ENCODE assay signal across 8 cellular contexts in the genomic region with DNA sequence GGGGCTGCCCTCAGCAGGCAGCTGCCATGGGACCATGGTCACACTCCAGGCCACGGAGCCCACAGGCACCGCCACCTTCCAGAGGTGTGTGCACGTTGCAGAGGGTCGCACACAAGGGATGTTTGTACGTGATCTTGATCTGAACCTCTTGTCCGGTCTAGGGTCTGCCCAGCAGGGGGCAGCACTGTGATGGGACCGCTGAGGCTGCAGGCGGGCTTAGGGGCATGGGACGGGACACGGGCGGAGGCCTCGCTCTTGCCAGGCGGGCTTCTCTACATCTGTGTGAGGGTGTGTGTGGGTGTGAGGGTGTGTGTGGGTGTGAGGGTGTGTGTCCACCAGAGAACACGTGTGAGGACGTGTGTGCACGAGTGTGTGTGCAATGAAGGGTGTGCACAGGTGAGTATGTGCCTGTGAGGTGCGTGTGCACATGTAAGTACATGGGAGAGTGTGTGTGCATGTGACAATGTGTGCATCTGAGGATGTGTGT. TPM values are rescaled to one million over a fixed set of nuclear protein-coding genes. Genes with fewer than 3 reads are reported as not detected.
A peak's percentile ranks its signal among the peaks of the same experiment; 100 is the strongest.
DNase-seq lines count a peak whose midpoint lies in the region; TF ChIP-seq lines count a peak whose summit lies in the region.

No MANE protein-coding gene starts in this region.

- TF ChIP-seq POLR2A in spleen (IDR thresholded peaks at IDR 0.05), result no peak

- no peak overlapping the region for H3K4me2 ChIP-seq in OCI-LY1 (ENCODE audit: low read length)

- H3K4me3 ChIP-seq in OCI-LY1 (ENCODE audit: low read depth, low read length, poor library complexity, severe bottlenecking), result no peak overlapping the region
- H3K4me3 ChIP-seq in spleen, result no peak overlapping the region

- no peak overlapping the region for H3K4me3 Mint-ChIP-seq in activated T-helper 1 cell treated with anti-CD3 and anti-CD28 coated beads, Interleukin-12 subunit alpha, Interleukin-12 subunit beta, Interleukin-2, Interleukin-4 antibody, amounts not matched to agents 30 ng/mL and 10 ng/mL and 1 ng/mL, durations not matched to agents 14 hours and 24 hours and 36 hours

- no peaks in the 10 kb centered on the region for H3K9me3 Mint-ChIP-seq in activated T-helper 1 cell treated with anti-CD3 and anti-CD28 coated beads, Interleukin-12 subunit alpha, Interleukin-12 subunit beta, Interleukin-2, Interleukin-4 antibody, amounts not matched to agents 30 ng/mL and 10 ng/mL and 1 ng/mL, durations not matched to agents 14 hours and 24 hours and 36 hours

- H3K36me3 Mint-ChIP-seq in activated T-helper 1 cell treated with anti-CD3 and anti-CD28 coated beads, Interleukin-12 subunit alpha, Interleukin-12 subunit beta, Interleukin-2, Interleukin-4 antibody, amounts not matched to agents 30 ng/mL and 10 ng/mL and 1 ng/mL, durations not matched to agents 14 hours and 24 hours and 36 hours (ENCODE audit: low read depth), result no peaks in the 10 kb centered on the region

- H3K36me3 ChIP-seq in OCI-LY1 (ENCODE audit: insufficient read depth, low read length), result no peaks in the 10 kb centered on the region
- no peaks in the 10 kb centered on the region for H3K36me3 ChIP-seq in spleen

- no peaks in the 10 kb centered on the region for H3F3A ChIP-seq in OCI-LY1 (ENCODE audit: insufficient read depth, low read length)

- TF ChIP-seq CTCF in OCI-LY1 (IDR thresholded peaks at IDR 0.05; ENCODE audit: low read length), result peak; percentile 69
- TF ChIP-seq CTCF in spleen (IDR thresholded peaks at IDR 0.05 in 8 of 11, conservative IDR thresholded peaks at IDR 0.05 in 3 of 11), result peak in 10 of 11 experiments; percentile 36 to 76 (median 62)

- intact Hi-C loops in activated T-helper 1 cell treated with anti-CD3 and anti-CD28 coated beads, Interleukin-12 subunit alpha, Interleukin-12 subunit beta, Interleukin-2, Interleukin-4 antibody, amounts not matched to agents 30 ng/mL and 10 ng/mL and 1 ng/mL, durations not matched to agents 14 hours and 24 hours and 36 hours (cut with micrococcal nuclease), result loop anchor here (1.0 to 5.0 kb wide), 3 partner anchors 318 to 414 kb away; no protein-coding TSS in a partner anchor
- intact Hi-C loops in head of caudate nucleus (cut with DNase I) (no loop called here), spleen (cut with DNase I; ENCODE audit: low total_unique reads) (no loop called here)

- H3K27ac Mint-ChIP-seq in activated T-helper 1 cell treated with anti-CD3 and anti-CD28 coated beads, Interleukin-12 subunit alpha, Interleukin-12 subunit beta, Interleukin-2, Interleukin-4 antibody, amounts not matched to agents 30 ng/mL and 10 ng/mL and 1 ng/mL, durations not matched to agents 14 hours and 24 hours and 36 hours, result no peak overlapping the region

- no peaks in the 10 kb centered on the region for H4K20me1 ChIP-seq in OCI-LY1 (ENCODE audit: insufficient read depth, low read length)

- H3K4me1 ChIP-seq in OCI-LY1 (ENCODE audit: insufficient read depth, low read length, severe bottlenecking), result no peaks in the 10 kb centered on the region
- H3K4me1 ChIP-seq in spleen, result peaks cover 0 to 8% (median 0%) of the 10 kb centered on the region in 6 donors

- no peaks in the 10 kb centered on the region for H3K79me2 ChIP-seq in OCI-LY1 (ENCODE audit: insufficient read depth, low read length)

- DNase-seq in ELF-1 (ENCODE audit: low read depth, low spot score) (peak; percentile 70), head of caudate nucleus (peak in 40 of 42 donors; percentile 10 to 79 (median 54)), spleen (peak; percentile 89), DMS153 treated with DMSO at 0.1 percent for 48 hours (lab: John Stamatoyannopoulos, UW; ENCODE audit: unreplicated experiment) (no peak), A172 (ENCODE audit: low spot score) (no peak), HCEC 1CT (no peak)
- peak; percentile 42 for DNase-seq in activated T-helper 1 cell treated with anti-CD3 and anti-CD28 coated beads, Interleukin-12 subunit alpha, Interleukin-12 subunit beta, Interleukin-2, Interleukin-4 antibody, amounts not matched to agents 30 ng/mL and 10 ng/mL and 1 ng/mL, durations not matched to agents 14 hours and 24 hours and 36 hours (ENCODE audit: low spot score)

- H2AFZ ChIP-seq in OCI-LY1 (ENCODE audit: low read length), result no peak overlapping the region

- 28 to 46% (median 31%) methylated on average over 13 to 17 of the region's 17 CpGs for WGBS in spleen, 5 donors

- H3K9me3 ChIP-seq in OCI-LY1 (ENCODE audit: low read length), result no peaks in the 10 kb centered on the region
- H3K9me3 ChIP-seq in spleen, result no peaks in the 10 kb centered on the region

- no peak overlapping the region for H3K9ac ChIP-seq in OCI-LY1 (ENCODE audit: low read length)

- H3K9me2 ChIP-seq in OCI-LY1 (ENCODE audit: low read depth, low read length), result no peaks in the 10 kb centered on the region

- peaks cover 6% of the 10 kb centered on the region for H3K27me3 Mint-ChIP-seq in activated T-helper 1 cell treated with anti-CD3 and anti-CD28 coated beads, Interleukin-12 subunit alpha, Interleukin-12 subunit beta, Interleukin-2, Interleukin-4 antibody, amounts not matched to agents 30 ng/mL and 10 ng/mL and 1 ng/mL, durations not matched to agents 14 hours and 24 hours and 36 hours (ENCODE audit: insufficient read depth)

- peaks cover 3% of the 10 kb centered on the region for H3K4me1 Mint-ChIP-seq in activated T-helper 1 cell treated with anti-CD3 and anti-CD28 coated beads, Interleukin-12 subunit alpha, Interleukin-12 subunit beta, Interleukin-2, Interleukin-4 antibody, amounts not matched to agents 30 ng/mL and 10 ng/mL and 1 ng/mL, durations not matched to agents 14 hours and 24 hours and 36 hours (ENCODE audit: low read depth)

- no peak overlapping the region for H3K27ac ChIP-seq in OCI-LY1 (ENCODE audit: low read depth, low read length, poor library complexity, severe bottlenecking)
- no peak overlapping the region for H3K27ac ChIP-seq in spleen

- H3K27me3 ChIP-seq in OCI-LY1 (ENCODE audit: insufficient read depth, low read length) (peaks cover 3% of the 10 kb centered on the region; the same call in 1 of the 2 replicates), spleen (replicated peaks in 1 of 7) (peaks cover 0 to 97% (median 27%) of the 10 kb centered on the region in 7 donors)

RNA-seq across cellular contexts. Expression of a gene that starts 52.4 kb away (rescaled TPM):
- 0.02 and 0.03 TPM in 2 replicates for total RNA-seq in activated T-helper 1 cell treated with anti-CD3 and anti-CD28 coated beads, Interleukin-12 subunit alpha, Interleukin-12 subunit beta, Interleukin-2, Interleukin-4 antibody, amounts not matched to agents 30 ng/mL and 10 ng/mL and 1 ng/mL, durations not matched to agents 14 hours and 24 hours and 36 hours
- total RNA-seq in spleen, result 1 to 10 TPM in 5 of 7 donors, under 1 TPM in 2; 0.66 to 4.1 (median 1.4) TPM
- polyA plus RNA-seq in spleen, result under 1 TPM; 0.24 to 0.83 (median 0.43) TPM
- total RNA-seq in A172 (2014; rRNA removed; shearing (Covaris generic)), result 0.02 and 0.05 TPM in 2 replicates

Comparison
In these comparisons a context has a peak if more than half of its experiments do, and no peak if none do; other contexts are left out.
1. DNase-seq: peak in ELF-1 (single experiment), activated T-helper 1 cell treated with anti-CD3 and anti-CD28 coated beads, Interleukin-12 subunit alpha, Interleukin-12 subunit beta, Interleukin-2, Interleukin-4 antibody, amounts not matched to agents 30 ng/mL and 10 ng/mL and 1 ng/mL, durations not matched to agents 14 hours and 24 hours and 36 hours (single experiment), head of caudate nucleus (40 of 42) and spleen (single experiment); none in DMS153 treated with DMSO at 0.1 percent for 48 hours (single experiment), A172 (single experiment) and HCEC 1CT (single experiment).